ENCODE assay signal across 3 cellular contexts in genomic region chr4:14092741-14093140, GRCh38.
"Had no signal": no experiment of that assay in that cellular context is flagged by ENCODE, and none has a peak within 500 bp of the region (broad histone marks: within the 10 kb centered on the region; RNA-seq: fewer than 3 reads in every experiment).

No MANE protein-coding gene starts in this region.

- H3K4me3 ChIP-seq: GM23338, K562 had no signal

- H3K4me2 ChIP-seq: GM23338 had no signal

- H3K4me3 Mint-ChIP-seq: GM23338, H9 had no signal

- H3K27ac Mint-ChIP-seq: GM23338, H9 had no signal

- DNase-seq: H9 had no signal

- H2AFZ ChIP-seq: GM23338 had no signal
